1 cellular context compared by ENCODE assay signal in the genomic region with DNA sequence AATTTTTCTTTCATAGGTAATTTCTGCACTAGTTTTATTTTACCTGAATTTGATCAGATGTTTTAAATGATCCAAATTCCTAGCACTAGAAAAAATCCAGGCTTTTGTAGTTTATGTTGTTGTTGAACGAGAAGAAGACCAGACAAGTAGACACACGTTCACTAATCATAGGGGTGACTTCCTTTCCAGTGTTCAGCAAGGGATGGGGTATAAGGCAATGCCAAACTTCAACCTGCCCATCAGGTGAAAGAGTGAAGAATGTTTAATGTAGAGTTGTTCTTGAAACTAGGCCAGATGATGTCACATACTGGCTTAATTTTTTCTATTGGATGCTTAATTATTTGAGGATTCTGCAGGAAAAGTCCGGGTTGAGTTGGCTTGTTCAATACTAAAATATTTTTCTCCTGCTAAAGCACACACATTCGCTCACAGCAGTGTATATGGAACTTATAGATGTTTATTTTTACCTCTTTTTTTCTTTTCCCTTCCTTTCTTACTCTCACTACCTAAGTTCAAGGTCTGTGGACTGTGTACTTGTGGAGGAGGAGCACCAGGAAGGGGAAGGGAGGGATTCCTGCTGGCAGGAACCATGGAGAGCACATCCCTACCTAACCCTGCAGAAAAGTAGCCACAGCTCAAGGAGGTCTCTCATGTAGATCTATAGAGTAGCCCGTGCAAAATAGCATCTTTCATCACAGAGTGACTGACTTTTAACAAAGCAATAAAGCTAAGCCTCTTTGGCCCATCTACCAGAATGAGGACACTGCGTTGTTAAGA.
A peak's percentile ranks its signal among the peaks of the same experiment; 100 is the strongest.
TF ChIP-seq lines count a peak whose summit lies in the region.

No MANE protein-coding gene starts in this region.

TF ChIP-seq in HepG2, 621 proteins besides CTCF, POLR2A, EP300 and RAD21:
- TF ChIP-seq ZNF253 (CRISPR knock-in tag; IDR thresholded peaks at IDR 0.05; ENCODE audit: borderline replicate concordance) (no peak), RARA (CRISPR knock-in tag; IDR thresholded peaks at IDR 0.05) (0 out of 2 replicates have a peak, but pooled peaks have one; percentile 27), NFRKB (IDR thresholded peaks at IDR 0.05) (no peak), SRSF1 (optimal IDR thresholded peaks at IDR 0.05; ENCODE audit: low read depth, low read length) (no peak), PRMT3 (CRISPR knock-in tag; IDR thresholded peaks at IDR 0.05; ENCODE audit: borderline replicate concordance, low read depth) (no peak), SMARCE1 (IDR thresholded peaks at IDR 0.05; ENCODE audit: borderline replicate concordance) (no peak), NFE2 (CRISPR knock-in tag; IDR thresholded peaks at IDR 0.05) (no peak), ZNF143 (CRISPR knock-in tag; IDR thresholded peaks at IDR 0.05) (no peak), THYN1 (CRISPR knock-in tag; IDR thresholded peaks at IDR 0.05; ENCODE audit: borderline replicate concordance, low read depth) (no peak), HNF4A (CRISPR knock-in tag; IDR thresholded peaks at IDR 0.05) (peak; percentile 49), ZNF263 (CRISPR knock-in tag; IDR thresholded peaks at IDR 0.05) (peak; percentile 74), ZNF556 (CRISPR knock-in tag; IDR thresholded peaks at IDR 0.05; ENCODE audit: borderline replicate concordance) (no peak), NONO (IDR thresholded peaks at IDR 0.05) (no peak), NONO (CRISPR knock-in tag; conservative IDR thresholded peaks at IDR 0.05) (no peak), POLR2AphosphoS2 (IDR thresholded peaks at IDR 0.05; ENCODE audit: low read depth, low read length) (no peak), DDIT3 (CRISPR knock-in tag; IDR thresholded peaks at IDR 0.05) (no peak), MZF1 (CRISPR knock-in tag; IDR thresholded peaks at IDR 0.05; ENCODE audit: borderline replicate concordance) (no peak)
- TF ChIP-seq, protein P1, sequence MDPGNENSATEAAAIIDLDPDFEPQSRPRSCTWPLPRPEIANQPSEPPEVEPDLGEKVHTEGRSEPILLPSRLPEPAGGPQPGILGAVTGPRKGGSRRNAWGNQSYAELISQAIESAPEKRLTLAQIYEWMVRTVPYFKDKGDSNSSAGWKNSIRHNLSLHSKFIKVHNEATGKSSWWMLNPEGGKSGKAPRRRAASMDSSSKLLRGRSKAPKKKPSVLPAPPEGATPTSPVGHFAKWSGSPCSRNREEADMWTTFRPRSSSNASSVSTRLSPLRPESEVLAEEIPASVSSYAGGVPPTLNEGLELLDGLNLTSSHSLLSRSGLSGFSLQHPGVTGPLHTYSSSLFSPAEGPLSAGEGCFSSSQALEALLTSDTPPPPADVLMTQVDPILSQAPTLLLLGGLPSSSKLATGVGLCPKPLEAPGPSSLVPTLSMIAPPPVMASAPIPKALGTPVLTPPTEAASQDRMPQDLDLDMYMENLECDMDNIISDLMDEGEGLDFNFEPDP (CRISPR knock-in tag; conservative IDR thresholded peaks at IDR 0.05), result 0 out of 2 replicates have a peak, but pooled peaks have one; percentile 16
- TF ChIP-seq, protein P2, sequence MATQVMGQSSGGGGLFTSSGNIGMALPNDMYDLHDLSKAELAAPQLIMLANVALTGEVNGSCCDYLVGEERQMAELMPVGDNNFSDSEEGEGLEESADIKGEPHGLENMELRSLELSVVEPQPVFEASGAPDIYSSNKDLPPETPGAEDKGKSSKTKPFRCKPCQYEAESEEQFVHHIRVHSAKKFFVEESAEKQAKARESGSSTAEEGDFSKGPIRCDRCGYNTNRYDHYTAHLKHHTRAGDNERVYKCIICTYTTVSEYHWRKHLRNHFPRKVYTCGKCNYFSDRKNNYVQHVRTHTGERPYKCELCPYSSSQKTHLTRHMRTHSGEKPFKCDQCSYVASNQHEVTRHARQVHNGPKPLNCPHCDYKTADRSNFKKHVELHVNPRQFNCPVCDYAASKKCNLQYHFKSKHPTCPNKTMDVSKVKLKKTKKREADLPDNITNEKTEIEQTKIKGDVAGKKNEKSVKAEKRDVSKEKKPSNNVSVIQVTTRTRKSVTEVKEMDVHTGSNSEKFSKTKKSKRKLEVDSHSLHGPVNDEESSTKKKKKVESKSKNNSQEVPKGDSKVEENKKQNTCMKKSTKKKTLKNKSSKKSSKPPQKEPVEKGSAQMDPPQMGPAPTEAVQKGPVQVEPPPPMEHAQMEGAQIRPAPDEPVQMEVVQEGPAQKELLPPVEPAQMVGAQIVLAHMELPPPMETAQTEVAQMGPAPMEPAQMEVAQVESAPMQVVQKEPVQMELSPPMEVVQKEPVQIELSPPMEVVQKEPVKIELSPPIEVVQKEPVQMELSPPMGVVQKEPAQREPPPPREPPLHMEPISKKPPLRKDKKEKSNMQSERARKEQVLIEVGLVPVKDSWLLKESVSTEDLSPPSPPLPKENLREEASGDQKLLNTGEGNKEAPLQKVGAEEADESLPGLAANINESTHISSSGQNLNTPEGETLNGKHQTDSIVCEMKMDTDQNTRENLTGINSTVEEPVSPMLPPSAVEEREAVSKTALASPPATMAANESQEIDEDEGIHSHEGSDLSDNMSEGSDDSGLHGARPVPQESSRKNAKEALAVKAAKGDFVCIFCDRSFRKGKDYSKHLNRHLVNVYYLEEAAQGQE (IDR thresholded peaks at IDR 0.05; ENCODE audit: borderline replicate concordance in 1 of 2, low read depth in 1 of 2, low read length in 2 of 2), result peak in 1 of 2 experiments; percentile 46; a peak in 1 of 4 replicates
- TF ChIP-seq, protein P3, sequence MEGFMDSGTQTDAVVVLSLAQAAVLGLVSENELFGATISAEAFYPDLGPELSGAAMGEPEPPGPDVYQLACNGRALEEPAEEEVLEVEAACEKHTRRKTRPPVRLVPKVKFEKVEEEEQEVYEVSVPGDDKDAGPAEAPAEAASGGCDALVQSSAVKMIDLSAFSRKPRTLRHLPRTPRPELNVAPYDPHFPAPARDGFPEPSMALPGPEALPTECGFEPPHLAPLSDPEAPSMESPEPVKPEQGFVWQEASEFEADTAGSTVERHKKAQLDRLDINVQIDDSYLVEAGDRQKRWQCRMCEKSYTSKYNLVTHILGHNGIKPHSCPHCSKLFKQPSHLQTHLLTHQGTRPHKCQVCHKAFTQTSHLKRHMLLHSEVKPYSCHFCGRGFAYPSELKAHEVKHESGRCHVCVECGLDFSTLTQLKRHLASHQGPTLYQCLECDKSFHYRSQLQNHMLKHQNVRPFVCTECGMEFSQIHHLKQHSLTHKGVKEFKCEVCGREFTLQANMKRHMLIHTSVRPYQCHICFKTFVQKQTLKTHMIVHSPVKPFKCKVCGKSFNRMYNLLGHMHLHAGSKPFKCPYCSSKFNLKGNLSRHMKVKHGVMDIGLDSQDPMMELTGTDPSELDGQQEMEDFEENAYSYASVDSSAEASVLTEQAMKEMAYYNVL (CRISPR knock-in tag; IDR thresholded peaks at IDR 0.05; ENCODE audit: borderline replicate concordance), result peak; percentile 78; the same call in 1 of the 2 replicates
